8 cellular contexts compared by ENCODE assay signal in the genomic region with DNA sequence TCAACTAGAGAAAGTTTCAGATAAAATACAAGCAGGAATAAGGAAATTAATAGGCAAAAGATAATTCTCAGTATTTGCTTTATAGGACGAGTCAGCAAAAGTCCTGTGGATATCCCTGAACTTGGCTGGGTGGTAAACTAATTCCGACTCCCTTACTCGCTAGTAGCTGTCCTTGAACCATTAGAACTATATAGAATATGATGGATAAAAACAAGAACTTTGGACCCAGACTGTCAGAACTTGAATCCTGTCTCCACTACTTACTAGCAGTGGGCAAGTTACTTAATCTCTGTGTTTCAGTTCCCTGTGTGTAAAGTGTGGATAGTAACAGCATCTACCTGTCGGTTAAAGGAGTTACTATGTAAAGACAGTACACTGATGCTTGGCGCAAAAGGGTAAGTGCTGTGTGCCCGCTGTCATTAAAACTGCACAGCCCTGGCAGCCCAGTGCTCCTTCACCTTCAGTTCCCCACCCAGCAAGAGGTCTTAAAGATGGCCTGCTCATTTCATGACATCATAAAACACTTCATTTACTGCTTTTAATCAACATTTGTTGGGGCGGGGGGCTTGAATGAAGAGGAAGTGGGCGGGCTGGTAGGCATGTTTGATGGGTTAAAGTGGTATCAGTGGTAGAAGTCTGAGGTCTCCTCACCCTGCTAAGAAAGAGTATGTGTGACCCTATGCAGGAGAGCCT. TPM values are rescaled to one million over a fixed set of nuclear protein-coding genes. Genes with fewer than 3 reads are reported as not detected.
DNase-seq lines count a peak whose midpoint lies in the region; ATAC-seq and TF ChIP-seq lines count a peak whose summit lies in the region.

No MANE protein-coding gene starts in this region.

- H3K27ac Mint-ChIP-seq in CD4-positive, CD25-positive, alpha-beta regulatory T cell: peak overlapping the region in 1 of 3 donors; percentile 87
- no peak overlapping the region for H3K27ac Mint-ChIP-seq in neural progenitor cell

- H3K36me3 ChIP-seq in CD4-positive, CD25-positive, alpha-beta regulatory T cell (ENCODE audit: control insufficient read depth, insufficient read depth, low read length): no peaks in the 10 kb centered on the region
- H3K36me3 ChIP-seq in PC-9 (ENCODE audit: low read depth) (peaks cover 49% of the 10 kb centered on the region; the same call in 1 of the 2 replicates), neural progenitor cell (peaks cover 10% of the 10 kb centered on the region)

- H3K4me1 Mint-ChIP-seq in CD4-positive, CD25-positive, alpha-beta regulatory T cell: peaks cover 8 to 29% (median 17%) of the 10 kb centered on the region in 4 donors
- H3K4me1 Mint-ChIP-seq in neural progenitor cell: peaks cover 73% of the 10 kb centered on the region

- H3K79me2 ChIP-seq in PC-9 (ENCODE audit: low read depth): peaks cover 94% of the 10 kb centered on the region
- H3K79me2 ChIP-seq in neural progenitor cell (ENCODE audit: low read depth): peaks cover 93% of the 10 kb centered on the region

- H3K9me3 Mint-ChIP-seq in CD4-positive, CD25-positive, alpha-beta regulatory T cell: no peaks in the 10 kb centered on the region
- no peaks in the 10 kb centered on the region for H3K9me3 Mint-ChIP-seq in neural progenitor cell

- peak overlapping the region; percentile 93 to 95 (median 94) for H3K4me3 Mint-ChIP-seq in CD4-positive, CD25-positive, alpha-beta regulatory T cell
- H3K4me3 Mint-ChIP-seq in neural progenitor cell: peak overlapping the region; percentile 90

- H3K36me3 Mint-ChIP-seq in CD4-positive, CD25-positive, alpha-beta regulatory T cell: no peaks in the 10 kb centered on the region
- peaks cover 33% of the 10 kb centered on the region for H3K36me3 Mint-ChIP-seq in neural progenitor cell

- TF ChIP-seq CTCF in PC-9 (conservative IDR thresholded peaks at IDR 0.05) (no peak), epithelial cell of esophagus (IDR thresholded peaks at IDR 0.05; ENCODE audit: insufficient read depth, low read depth, low read length, missing control alignments) (no peak), neural progenitor cell (IDR thresholded peaks at IDR 0.05) (no peak)

- H3K27ac ChIP-seq in CD4-positive, CD25-positive, alpha-beta regulatory T cell (ENCODE audit: insufficient read depth, low read length, poor library complexity, severe bottlenecking): no peak overlapping the region
- peak overlapping the region; percentile 10; the same call in 1 of the 2 replicates for H3K27ac ChIP-seq in PC-9
- no peak overlapping the region for H3K27ac ChIP-seq in neural progenitor cell

- H3K4me2 ChIP-seq in PC-9 (peak overlapping the region; percentile 98), neural progenitor cell (peak overlapping the region; percentile 98)

- no peak overlapping the region for H2AFZ ChIP-seq in PC-9
- no peak overlapping the region for H2AFZ ChIP-seq in neural progenitor cell (replicated peaks)

- peaks cover 24% of the 10 kb centered on the region for H3K27me3 ChIP-seq in CD4-positive, CD25-positive, alpha-beta regulatory T cell (ENCODE audit: control insufficient read depth, insufficient read depth, low read length)
- H3K27me3 ChIP-seq in PC-9 (ENCODE audit: insufficient read depth, low read depth) (no peaks in the 10 kb centered on the region), neural progenitor cell (no peaks in the 10 kb centered on the region)

- no peaks in the 10 kb centered on the region for H3K9me2 ChIP-seq in PC-9 (ENCODE audit: insufficient read depth)

- H3K27me3 Mint-ChIP-seq in CD4-positive, CD25-positive, alpha-beta regulatory T cell: peaks cover 39% of the 10 kb centered on the region
- H3K27me3 Mint-ChIP-seq in neural progenitor cell (ENCODE audit: insufficient read depth, low read depth): no peaks in the 10 kb centered on the region

- peak overlapping the region; percentile 79 for H3K4me3 ChIP-seq in CD4-positive, CD25-positive, alpha-beta regulatory T cell (ENCODE audit: low read depth, low read length)
- H3K4me3 ChIP-seq in PC-9 (no peak overlapping the region), epithelial cell of esophagus (ENCODE audit: low read length) (peak overlapping the region; percentile 60), neural progenitor cell (peak overlapping the region; percentile 94)

- no peak for ATAC-seq in CD4-positive, CD25-positive, alpha-beta regulatory T cell (ENCODE audit: low read depth in 2 of 2)

- BruUV-seq in PC-9 (replicated peaks; lab: Mats Ljungman, UMichigan): no TSS peak

- no peak for DNase-seq in CD4-positive, CD25-positive, alpha-beta regulatory T cell
- no peak for DNase-seq in PC-9
- DNase-seq in epithelial cell of esophagus (ENCODE audit: low read depth): no peak
- DNase-seq in neural progenitor cell (ENCODE audit: low spot score): no peak
- DNase-seq in DMS153 treated with DMSO at 0.1 percent for 48 hours (lab: John Stamatoyannopoulos, UW; ENCODE audit: unreplicated experiment): no peak
- no peak for DNase-seq in NCI-H345 treated with DMSO at 0.1 percent for 48 hours (lab: John Stamatoyannopoulos, UW; ENCODE audit: unreplicated experiment)
- DNase-seq in activated CD4-positive, alpha-beta T cell treated with anti-CD3 and anti-CD28 coated beads, Interleukin-2, amount 50 U/mL, for 1 hour: no peak
- no peak for DNase-seq in DMS79 (lab: John Stamatoyannopoulos, UW)

- H3K9me3 ChIP-seq in CD4-positive, CD25-positive, alpha-beta regulatory T cell (ENCODE audit: control insufficient read depth in 2 of 2, low read length in 2 of 2): no peaks in the 10 kb centered on the region
- H3K9me3 ChIP-seq in PC-9 (ENCODE audit: insufficient read depth, low read depth): no peaks in the 10 kb centered on the region
- no peaks in the 10 kb centered on the region for H3K9me3 ChIP-seq in neural progenitor cell (ENCODE audit: low read depth)

- peaks cover 5% of the 10 kb centered on the region for H4K20me1 ChIP-seq in PC-9 (ENCODE audit: insufficient read depth)
- peaks cover 92% of the 10 kb centered on the region for H4K20me1 ChIP-seq in neural progenitor cell (ENCODE audit: low read depth)

- no peak overlapping the region for H3K9ac ChIP-seq in neural progenitor cell

- H3F3A ChIP-seq in PC-9 (ENCODE audit: insufficient read depth, low read depth) (peaks cover 36% of the 10 kb centered on the region), neural progenitor cell (ENCODE audit: low read depth) (peaks cover 71% of the 10 kb centered on the region)

- peaks cover 20% of the 10 kb centered on the region for H3K4me1 ChIP-seq in CD4-positive, CD25-positive, alpha-beta regulatory T cell (ENCODE audit: control insufficient read depth, insufficient read depth, low read length, poor library complexity, severe bottlenecking)
- peaks cover 46% of the 10 kb centered on the region for H3K4me1 ChIP-seq in PC-9 (replicated peaks; ENCODE audit: insufficient read depth)
- H3K4me1 ChIP-seq in neural progenitor cell: peaks cover 59% of the 10 kb centered on the region

- CTCF ChIA-PET in PC-9 (lab: Charles Lee): no interaction called here

- POLR2A ChIA-PET in PC-9 (lab: Charles Lee; ENCODE audit: unreplicated experiment): interaction anchor here (0.6 to 0.7 kb wide), 2 partner anchors 97 to 128 kb away, joined by 3 to 9 read pairs; no protein-coding TSS in a partner anchor

- intact Hi-C loops in PC-9 (cut with micrococcal nuclease; ENCODE audit: unreplicated experiment): loop anchor here (2.0 to 10.0 kb wide), 8 partner anchors 43 to 452 kb away; a partner anchor contains a TSS

RNA-seq across cellular contexts. Expression of a gene that starts 7.3 kb away (rescaled TPM):
- total RNA-seq in CD4-positive, CD25-positive, alpha-beta regulatory T cell: 11.2 TPM
- 10 to 100 TPM in 2 of 4 donors, 1 to 10 TPM in 2; 7.2 to 12.1 (median 9.5) TPM for polyA plus RNA-seq in CD4-positive, CD25-positive, alpha-beta regulatory T cell
- total RNA-seq in PC-9 (2021): 174 and 225 TPM in 2 replicates
- 614 and 623 TPM in 2 replicates for total RNA-seq in neural progenitor cell (ENCODE audit: low replicate concordance)

Comparison
In these comparisons a context has a peak if more than half of its experiments do, and no peak if none do; other contexts are left out.
1. RNA of a gene that starts 7.3 kb away (total RNA-seq): 614 to 623 TPM in neural progenitor cell and 174 to 225 TPM in PC-9; 11.2 TPM in CD4-positive, CD25-positive, alpha-beta regulatory T cell (single experiment); every median in the first group is over 10 times any median in the second.